Comparison of ENCODE assay signal across 2 cellular contexts in the genomic region with DNA sequence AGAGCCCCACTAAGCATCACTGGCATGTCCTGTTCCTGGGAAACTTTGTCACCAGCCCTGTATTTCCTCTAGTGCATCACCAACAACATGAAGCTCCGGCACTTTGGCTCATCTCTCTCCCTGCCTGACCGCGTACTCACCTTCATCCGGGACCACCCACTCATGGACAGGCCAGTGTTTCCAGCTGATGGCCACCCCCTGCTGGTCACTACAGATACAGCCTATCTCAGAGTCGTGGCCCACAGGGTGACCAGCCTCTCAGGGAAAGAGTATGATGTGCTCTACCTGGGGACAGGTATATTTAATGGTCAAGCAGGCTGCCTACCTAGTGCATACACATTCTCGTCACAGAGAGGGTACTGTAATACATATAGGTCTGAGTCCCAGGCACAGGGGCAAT.
TF ChIP-seq lines count a peak whose summit lies in the region.

No MANE protein-coding gene starts in this region.

TF ChIP-seq in A549, 52 proteins besides CTCF, POLR2A, EP300 and RAD21:
- no peak for TF ChIP-seq HDAC2 (IDR thresholded peaks at IDR 0.05)
- no peak for TF ChIP-seq KDM5A (IDR thresholded peaks at IDR 0.05)
- TF ChIP-seq, protein P1, sequence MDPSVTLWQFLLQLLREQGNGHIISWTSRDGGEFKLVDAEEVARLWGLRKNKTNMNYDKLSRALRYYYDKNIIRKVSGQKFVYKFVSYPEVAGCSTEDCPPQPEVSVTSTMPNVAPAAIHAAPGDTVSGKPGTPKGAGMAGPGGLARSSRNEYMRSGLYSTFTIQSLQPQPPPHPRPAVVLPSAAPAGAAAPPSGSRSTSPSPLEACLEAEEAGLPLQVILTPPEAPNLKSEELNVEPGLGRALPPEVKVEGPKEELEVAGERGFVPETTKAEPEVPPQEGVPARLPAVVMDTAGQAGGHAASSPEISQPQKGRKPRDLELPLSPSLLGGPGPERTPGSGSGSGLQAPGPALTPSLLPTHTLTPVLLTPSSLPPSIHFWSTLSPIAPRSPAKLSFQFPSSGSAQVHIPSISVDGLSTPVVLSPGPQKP (IDR thresholded peaks at IDR 0.05; ENCODE audit: low read depth, low read length): no peak
- no peak for TF ChIP-seq ZC3H11A (IDR thresholded peaks at IDR 0.05)
- no peak for TF ChIP-seq RFX5 (IDR thresholded peaks at IDR 0.05)
- TF ChIP-seq JUN (IDR thresholded peaks at IDR 0.05): no peak
- TF ChIP-seq CEBPB (IDR thresholded peaks at IDR 0.05): no peak
- no peak for TF ChIP-seq MAZ (IDR thresholded peaks at IDR 0.05; ENCODE audit: borderline replicate concordance, low read depth, low read length)
- no peak for TF ChIP-seq RCOR1 (IDR thresholded peaks at IDR 0.05; ENCODE audit: low read depth, low read length)
- TF ChIP-seq MAFK (IDR thresholded peaks at IDR 0.05; ENCODE audit: partially characterized antibody): no peak
- no peak for TF ChIP-seq HOXB5 (CRISPR knock-in tag; IDR thresholded peaks at IDR 0.05)
- TF ChIP-seq EHF (CRISPR knock-in tag; IDR thresholded peaks at IDR 0.05): no peak
- TF ChIP-seq FOSL2 (IDR thresholded peaks at IDR 0.05): no peak
- TF ChIP-seq FOSL2 (CRISPR knock-in tag; IDR thresholded peaks at IDR 0.05): no peak
- TF ChIP-seq SREBF2 (IDR thresholded peaks at IDR 0.05): no peak
- TF ChIP-seq, protein P2, sequence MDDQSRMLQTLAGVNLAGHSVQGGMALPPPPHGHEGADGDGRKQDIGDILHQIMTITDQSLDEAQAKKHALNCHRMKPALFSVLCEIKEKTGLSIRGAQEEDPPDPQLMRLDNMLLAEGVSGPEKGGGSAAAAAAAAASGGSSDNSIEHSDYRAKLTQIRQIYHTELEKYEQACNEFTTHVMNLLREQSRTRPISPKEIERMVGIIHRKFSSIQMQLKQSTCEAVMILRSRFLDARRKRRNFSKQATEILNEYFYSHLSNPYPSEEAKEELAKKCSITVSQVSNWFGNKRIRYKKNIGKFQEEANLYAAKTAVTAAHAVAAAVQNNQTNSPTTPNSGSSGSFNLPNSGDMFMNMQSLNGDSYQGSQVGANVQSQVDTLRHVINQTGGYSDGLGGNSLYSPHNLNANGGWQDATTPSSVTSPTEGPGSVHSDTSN (IDR thresholded peaks at IDR 0.05): no peak
- TF ChIP-seq NFE2L2 (conservative IDR thresholded peaks at IDR 0.05; ENCODE audit: low read length): no peak
- no peak for TF ChIP-seq BHLHE40 (IDR thresholded peaks at IDR 0.05; ENCODE audit: low read depth, low read length)
- no peak for TF ChIP-seq HOXB13 (CRISPR knock-in tag; IDR thresholded peaks at IDR 0.05; ENCODE audit: low read depth)
- TF ChIP-seq, protein P3, sequence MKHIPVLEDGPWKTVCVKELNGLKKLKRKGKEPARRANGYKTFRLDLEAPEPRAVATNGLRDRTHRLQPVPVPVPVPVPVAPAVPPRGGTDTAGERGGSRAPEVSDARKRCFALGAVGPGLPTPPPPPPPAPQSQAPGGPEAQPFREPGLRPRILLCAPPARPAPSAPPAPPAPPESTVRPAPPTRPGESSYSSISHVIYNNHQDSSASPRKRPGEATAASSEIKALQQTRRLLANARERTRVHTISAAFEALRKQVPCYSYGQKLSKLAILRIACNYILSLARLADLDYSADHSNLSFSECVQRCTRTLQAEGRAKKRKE (CRISPR knock-in tag; IDR thresholded peaks at IDR 0.05; ENCODE audit: low read depth): no peak

TF ChIP-seq in IMR-90, 13 proteins besides CTCF, POLR2A, EP300 and RAD21:
- TF ChIP-seq, protein P4, sequence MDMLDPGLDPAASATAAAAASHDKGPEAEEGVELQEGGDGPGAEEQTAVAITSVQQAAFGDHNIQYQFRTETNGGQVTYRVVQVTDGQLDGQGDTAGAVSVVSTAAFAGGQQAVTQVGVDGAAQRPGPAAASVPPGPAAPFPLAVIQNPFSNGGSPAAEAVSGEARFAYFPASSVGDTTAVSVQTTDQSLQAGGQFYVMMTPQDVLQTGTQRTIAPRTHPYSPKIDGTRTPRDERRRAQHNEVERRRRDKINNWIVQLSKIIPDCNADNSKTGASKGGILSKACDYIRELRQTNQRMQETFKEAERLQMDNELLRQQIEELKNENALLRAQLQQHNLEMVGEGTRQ (IDR thresholded peaks at IDR 0.05; ENCODE audit: low read depth, low read length): no peak
- TF ChIP-seq RFX5 (IDR thresholded peaks at IDR 0.05; ENCODE audit: low read depth, low read length): no peak
- TF ChIP-seq SMC3 (IDR thresholded peaks at IDR 0.05; ENCODE audit: low read depth, low read length): no peak
- TF ChIP-seq RCOR1 (IDR thresholded peaks at IDR 0.05; ENCODE audit: insufficient replicate concordance, low read length): no peak
- TF ChIP-seq CEBPB (IDR thresholded peaks at IDR 0.05; ENCODE audit: low read depth, low read length): no peak
TF ChIP-seq in IMR-90: peak in this region for 0.
